10 cellular contexts compared by ENCODE assay signal in genomic region chr10:70461397-70462348, GRCh38. TPM values are rescaled to one million over a fixed set of nuclear protein-coding genes. Genes with fewer than 3 reads are reported as not detected.
DNase-seq lines count a peak whose midpoint lies in the region; ATAC-seq, FAIRE-seq and TF ChIP-seq lines count a peak whose summit lies in the region.
"Had no signal": no experiment of that assay in that cellular context is flagged by ENCODE, and none has a peak within 500 bp of the region (broad histone marks: within the 10 kb centered on the region; RNA-seq: fewer than 3 reads in every experiment).

No MANE protein-coding gene starts in this region.

- no peak overlapping the region; a peak in 2 of 7 replicates for H3K27ac Mint-ChIP-seq in H9

- no peak for TF ChIP-seq EP300 in GM12878 (IDR thresholded peaks at IDR 0.05; ENCODE audit: borderline replicate concordance in 1 of 2, control insufficient read depth in 1 of 2, low read depth in 2 of 2, low read length in 2 of 2)

- peaks cover 31 to 40% of the 10 kb centered on the region in 2 experiments for H3K4me1 Mint-ChIP-seq in H9

- peak; percentile 98 for TF ChIP-seq RAD21 in GM12878 (IDR thresholded peaks at IDR 0.05; ENCODE audit: insufficient read depth, low read depth, low read length)

- in situ Hi-C loops in SK-MEL-5 (cut with HindIII; ENCODE audit: low pct_unique_long_range_greater_than_20kb, low sequenced_read_pairs), result no loop called here
- in situ Hi-C loops in GM12878 (cut with MboI), result loop anchor here (5.0 to 10.0 kb wide), 3 partner anchors 76 to 423 kb away; partner anchors contain the start of gene PCBD1

- H3K9ac ChIP-seq in H9 (ENCODE audit: extremely low read depth, insufficient read length, low read length) (no peak overlapping the region), GM12878 (ENCODE audit: control insufficient read depth, insufficient read depth, low read length) (no peak overlapping the region)

- H3K4ac ChIP-seq in H9 (ENCODE audit: low read depth, low read length), result no peak overlapping the region

- H3K56ac ChIP-seq in H9 (ENCODE audit: insufficient read length, low read depth, low read length), result no peak overlapping the region

- DNase-seq in D721Med (ENCODE audit: insufficient read length, low spot score), result peak; percentile 71
- peak; percentile 75 for DNase-seq in H9
- peak; percentile 62 for DNase-seq in SK-MEL-5 (ENCODE audit: low read depth, low spot score)
- DNase-seq in GM12878 (ENCODE audit: low read depth, low spot score), result no peak
- peak; percentile 77 for DNase-seq in iPS-NIHi7 (ENCODE audit: extremely low spot score)
- DNase-seq in stimulated activated CD4-positive, alpha-beta T cell treated with anti-CD3 and anti-CD28 coated beads, Interleukin-1b, Interleukin-23, amount 100 ng/mL, for 48 hours, result peak; percentile 37

- no peak overlapping the region for H4K5ac ChIP-seq in H9 (ENCODE audit: insufficient read length, low read depth, low read length)

- no peak overlapping the region for H3T11ph ChIP-seq in H9 (ENCODE audit: low read length)

- no peak overlapping the region for H4K8ac ChIP-seq in H9 (replicated peaks; ENCODE audit: insufficient read length, low read depth, low read length)

- H3K36me3 ChIP-seq in GM12878 (ENCODE audit: control insufficient read depth in 2 of 2, insufficient read depth in 2 of 2, low read length in 1 of 2), result no peaks in the 10 kb centered on the region
- H3K36me3 ChIP-seq: SJSA1 had no signal

- H3K4me1 ChIP-seq in H9 (ENCODE audit: insufficient read depth, low read length) (peaks cover 3% of the 10 kb centered on the region; the same call in 1 of the 2 replicates), GM12878 (ENCODE audit: control insufficient read depth, insufficient read depth, low read length) (no peaks in the 10 kb centered on the region)

- H3K4me2 ChIP-seq in H9 (ENCODE audit: insufficient read depth, insufficient read length, low read length) (no peak overlapping the region), GM12878 (ENCODE audit: control insufficient read depth, insufficient read depth) (no peak overlapping the region)

- BruUV-seq in GM12878 (replicated peaks; lab: Mats Ljungman, UMichigan), result no TSS peak

- no peak overlapping the region for H2BK12ac ChIP-seq in H9 (ENCODE audit: insufficient read length, low read depth, low read length)

- intact Hi-C loops in GM12878 (cut with micrococcal nuclease; ENCODE audit: unreplicated experiment), result loop anchor here (1.0 to 10.0 kb wide), 3 partner anchors 79 to 423 kb away; partner anchors contain the start of gene PCBD1

- POLR2A ChIA-PET in GM12878 (lab: Charles Lee), result no interaction called here

- H2BK120ac ChIP-seq in H9 (ENCODE audit: low read depth, low read length, poor library complexity, severe bottlenecking), result no peak overlapping the region

- H3K27me3 ChIP-seq in H9 (ENCODE audit: insufficient read depth, low read length) (peaks cover 10% of the 10 kb centered on the region; the same call in 1 of the 2 replicates), GM12878 (replicated peaks in 1 of 2; ENCODE audit: control insufficient read depth in 2 of 2, insufficient read depth in 2 of 2, low read length in 1 of 2) (peaks cover under 1 to 5% of the 10 kb centered on the region in 2 experiments; a peak in 3 of 4 replicates)

- no peak overlapping the region for H3K14ac ChIP-seq in H9 (ENCODE audit: insufficient read depth, low read length)

- SMC1A ChIA-PET in GM12878 (lab: Charles Lee; ENCODE audit: uncharacterized antibody, unreplicated experiment), result interaction anchor here (0.6 to 2.1 kb wide), 27 partner anchors 8 to 415 kb away, joined by 3 to 13 read pairs (median 4); partner anchors contain the start of gene EIF4EBP2

- ATAC-seq in GM12878 (peak; percentile 88), HG03342 (IDR thresholded peaks at IDR 0.05; ENCODE audit: unreplicated experiment) (no peak), HG03565 (IDR thresholded peaks at IDR 0.05; ENCODE audit: unreplicated experiment) (no peak)

- TF ChIP-seq CTCF in D721Med (IDR thresholded peaks at IDR 0.05; ENCODE audit: insufficient read depth, missing control alignments) (peak; percentile 76), H9 (conservative IDR thresholded peaks at IDR 0.05) (peak; percentile 90), GM12878 (IDR thresholded peaks at IDR 0.05 in 2 of 3, conservative IDR thresholded peaks at IDR 0.05 in 1 of 3; ENCODE audit: control insufficient read depth in 2 of 3, extremely low read depth in 1 of 3, insufficient read depth in 1 of 3, low read depth in 3 of 3, low read length in 3 of 3) (peak; percentile 88 to 95 (median 90))

- H3K79me1 ChIP-seq in H9 (ENCODE audit: insufficient read depth, low read depth, low read length, poor library complexity, severe bottlenecking), result no peaks in the 10 kb centered on the region

- RAD21 ChIA-PET in GM12878 (lab: Charles Lee; ENCODE audit: unreplicated experiment), result interaction anchor here (0.5 to 2.8 kb wide), 33 partner anchors 9 to 1605 kb away, joined by 3 to 23 read pairs (median 4); no protein-coding TSS in a partner anchor

- H3K36me3 Mint-ChIP-seq in H9 (ENCODE audit: insufficient read depth in 1 of 3, low read depth in 3 of 3), result peaks cover 0 to 8% (median 0%) of the 10 kb centered on the region in 3 experiments; a peak in 2 of 7 replicates

- no peak overlapping the region for H3K4me3 Mint-ChIP-seq in H9

- H2AFZ ChIP-seq in H9 (ENCODE audit: low read length) (no peak overlapping the region), GM12878 (ENCODE audit: control insufficient read depth, low read depth, low read length) (no peak overlapping the region)

- FAIRE-seq in D721Med (lab: Jason Lieb, UNC), result no peak
- peak; percentile 97 for FAIRE-seq in GM12878 (lab: Jason Lieb, UNC)

- H3K9me3 ChIP-seq in H9 (ENCODE audit: control insufficient read depth, low read depth, low read length) (no peaks in the 10 kb centered on the region), GM12878 (replicated peaks; ENCODE audit: control insufficient read depth, insufficient read depth, low read length) (no peaks in the 10 kb centered on the region)
- H3K9me3 ChIP-seq: SJSA1 had no signal

- H3K18ac ChIP-seq in H9 (ENCODE audit: insufficient read length, low read depth, low read length), result no peak overlapping the region

- no CpG with 5 or more reads among the region's 13 CpGs for WGBS in H9 (ENCODE audit: extremely low coverage, insufficient read length, low lambda C conversion rate)
- WGBS in GM12878 (ENCODE audit: insufficient coverage, insufficient replicate concordance, low lambda C conversion rate, missing lambda C conversion rate), result 26% methylated on average over 13 of the region's 13 CpGs

- no peak overlapping the region for H2BK20ac ChIP-seq in H9 (ENCODE audit: low read depth, low read length, poor library complexity, severe bottlenecking)

- no peak overlapping the region for H4K91ac ChIP-seq in H9 (ENCODE audit: insufficient read length, low read depth, low read length)

- H3K9me3 Mint-ChIP-seq in H9, result no peaks in the 10 kb centered on the region; a peak in 1 of 5 replicates

- no peak overlapping the region for H3K23ac ChIP-seq in H9 (ENCODE audit: insufficient read length, low read depth, low read length)

- H3K27ac ChIP-seq in H9 (ENCODE audit: insufficient read length, low read depth, low read length), result no peak overlapping the region
- no peak overlapping the region for H3K27ac ChIP-seq in GM12878 (ENCODE audit: control insufficient read depth, insufficient read depth)
- H3K27ac ChIP-seq: SJSA1 had no signal

- CTCF ChIA-PET in GM12878 (lab: Yijun Ruan, JAX), result interaction anchor here (0.8 to 6.0 kb wide), 44 partner anchors 9 to 528 kb away, joined by 3 to 74 read pairs (median 4); partner anchors contain the start of gene PALD1

- H2BK5ac ChIP-seq in H9 (ENCODE audit: insufficient read length, low read length), result no peak overlapping the region

- no peaks in the 10 kb centered on the region for H4K20me1 ChIP-seq in H9 (ENCODE audit: control insufficient read depth, insufficient read depth, insufficient read length)
- H4K20me1 ChIP-seq in GM12878 (ENCODE audit: control insufficient read depth, insufficient read depth), result no peaks in the 10 kb centered on the region

- no peak overlapping the region for H2AK5ac ChIP-seq in H9 (ENCODE audit: insufficient read length, low read length)

- H3K79me2 ChIP-seq in H9 (ENCODE audit: insufficient read depth, low read length), result no peaks in the 10 kb centered on the region
- no peaks in the 10 kb centered on the region for H3K79me2 ChIP-seq in GM12878 (ENCODE audit: control insufficient read depth, insufficient read depth, low read length)

- peaks cover 45% of the 10 kb centered on the region for H3K27me3 Mint-ChIP-seq in H9 (ENCODE audit: low read depth)

- no peak overlapping the region for H2BK15ac ChIP-seq in H9 (ENCODE audit: low read depth, low read length)

- no peak for TF ChIP-seq POLR2A in GM12878 (IDR thresholded peaks at IDR 0.05; ENCODE audit: low read depth, low read length)

- peaks cover 14% of the 10 kb centered on the region for H3K23me2 ChIP-seq in H9 (ENCODE audit: insufficient read length, low read depth, low read length, poor library complexity, severe bottlenecking)

- H3K4me3 ChIP-seq in GM12878, result no peak overlapping the region
- H3K4me3 ChIP-seq: SJSA1, skin epidermis had no signal

RNA-seq across cellular contexts. Expression of gene PALD1, which starts 16.9 kb away (rescaled TPM):
- 21.1 and 21.6 TPM in 2 replicates for total RNA-seq in H9 (2021)
- 1.8 and 2.0 TPM in 2 replicates for total RNA-seq in SK-MEL-5 (2014; rRNA removed; shearing (Covaris generic))
- polyA plus RNA-seq in SK-MEL-5 (2015; cell fraction: cytosol; rRNA removed), result 1.9 and 3.0 TPM in 2 replicates
- polyA plus RNA-seq in SK-MEL-5 (2015; cell fraction: nucleus; rRNA removed), result 4.3 and 6.6 TPM in 2 replicates
- 15.5 and 17.8 TPM in 2 replicates for total RNA-seq in GM12878 (2013; cell fraction: nucleolus; rRNA removed)
- total RNA-seq in GM12878 (2014; rRNA removed), result 19.0 and 20.4 TPM in 2 replicates
- 6.7 and 7.7 TPM in 2 replicates for total RNA-seq in GM12878 (2014; rRNA removed; fragmentation: Illumina TruSeq; extraction: Trizol)
- total RNA-seq in GM12878 (2021), result 20.7 and 20.9 TPM in 2 replicates
- polyA plus RNA-seq in GM12878 (2011; ENCODE audit: low read depth), result 1.9 TPM
- polyA plus RNA-seq in GM12878 (2011; rRNA removed), result 5.4 and 7.7 TPM in 2 replicates
- 10.2 and 11.2 TPM in 2 replicates for polyA plus RNA-seq in GM12878 (2011; cell fraction: cytosol; rRNA removed)
- 31.5 and 33.4 TPM in 2 replicates for polyA plus RNA-seq in GM12878 (2011; cell fraction: nucleus; rRNA removed)
- 3.6 and 6.9 TPM in 2 replicates for polyA plus RNA-seq in GM12878 (2012)
- 4.0 and 7.2 TPM in 2 replicates for polyA plus RNA-seq in GM12878 (2014; fragmentation: Illumina TruSeq; extraction: Trizol)
- 1 to 10 TPM in 1 of 2 experiments, under 1 TPM in 1; 0.43 to 1.2 TPM for polyA plus RNA-seq in GM12878 (2014; fragmentation: Nextera tagmentation; extraction: Ambion mirVana)
- 14.8 and 15.4 TPM in 2 replicates for polyA plus RNA-seq in GM12878 (2014; rRNA removed)
- 10 to 100 TPM; 10.3 to 11.0 TPM for polyA plus RNA-seq in GM12878 (2016; fragmentation: Nextera tagmentation; extraction: Ambion mirVana)
- polyA minus RNA-seq in GM12878 (2011; rRNA and poly(A)+ RNA removed), result 7.2 and 16.4 TPM in 2 replicates
- 6.9 and 7.1 TPM in 2 replicates for polyA minus RNA-seq in GM12878 (2011; cell fraction: cytosol; rRNA and poly(A)+ RNA removed)
- 8.1 and 12.5 TPM in 2 replicates for polyA minus RNA-seq in GM12878 (2011; cell fraction: nucleus; rRNA and poly(A)+ RNA removed)
- total RNA-seq: SJSA1 had no signal

RNA-seq across cellular contexts. Expression of gene NODAL, which starts 20.2 kb away (rescaled TPM):
- total RNA-seq in H9 (2021), result 80.7 and 84.7 TPM in 2 replicates
- total RNA-seq in SK-MEL-5 (2014; rRNA removed; shearing (Covaris generic)), result not detected in 2 replicates
- polyA plus RNA-seq in SK-MEL-5 (2015; cell fraction: cytosol; rRNA removed), result not detected in 2 replicates
- not detected in 2 replicates for polyA plus RNA-seq in SK-MEL-5 (2015; cell fraction: nucleus; rRNA removed)
- total RNA-seq in GM12878 (2013; cell fraction: nucleolus; rRNA removed), result not detected in 2 replicates
- not detected in 2 replicates for total RNA-seq in GM12878 (2014; rRNA removed)
- total RNA-seq in GM12878 (2014; rRNA removed; fragmentation: Illumina TruSeq; extraction: Trizol), result not detected in 2 replicates
- total RNA-seq in GM12878 (2021), result 0.11 TPM in 1 of 2 replicates, not detected in the other
- not detected for polyA plus RNA-seq in GM12878 (2011; ENCODE audit: low read depth)
- not detected in 2 replicates for polyA plus RNA-seq in GM12878 (2011; rRNA removed)
- not detected in 2 replicates for polyA plus RNA-seq in GM12878 (2011; cell fraction: cytosol; rRNA removed)
- not detected in 2 replicates for polyA plus RNA-seq in GM12878 (2011; cell fraction: nucleus; rRNA removed)
- not detected in 2 replicates for polyA plus RNA-seq in GM12878 (2012)
- not detected in 2 replicates for polyA plus RNA-seq in GM12878 (2014; fragmentation: Illumina TruSeq; extraction: Trizol)
- polyA plus RNA-seq in GM12878 (2014; fragmentation: Nextera tagmentation; extraction: Ambion mirVana), result not detected
- polyA plus RNA-seq in GM12878 (2014; rRNA removed), result not detected in 2 replicates
- not detected for polyA plus RNA-seq in GM12878 (2016; fragmentation: Nextera tagmentation; extraction: Ambion mirVana)
- not detected in 2 replicates for polyA minus RNA-seq in GM12878 (2011; rRNA and poly(A)+ RNA removed)
- polyA minus RNA-seq in GM12878 (2011; cell fraction: cytosol; rRNA and poly(A)+ RNA removed), result not detected in 2 replicates
- not detected in 2 replicates for polyA minus RNA-seq in GM12878 (2011; cell fraction: nucleus; rRNA and poly(A)+ RNA removed)
- total RNA-seq: SJSA1 had no signal

RNA-seq across cellular contexts. Expression of gene EIF4EBP2, which starts 57.7 kb away (rescaled TPM):
- total RNA-seq in H9 (2021), result 91.1 and 93.2 TPM in 2 replicates
- 14.3 and 14.5 TPM in 2 replicates for total RNA-seq in SK-MEL-5 (2014; rRNA removed; shearing (Covaris generic))
- 18.2 and 22.6 TPM in 2 replicates for polyA plus RNA-seq in SK-MEL-5 (2015; cell fraction: cytosol; rRNA removed)
- 10.0 and 10.7 TPM in 2 replicates for polyA plus RNA-seq in SK-MEL-5 (2015; cell fraction: nucleus; rRNA removed)
- 8.3 and 9.5 TPM in 2 replicates for total RNA-seq in GM12878 (2013; cell fraction: nucleolus; rRNA removed)
- total RNA-seq in GM12878 (2014; rRNA removed), result 23.2 and 25.4 TPM in 2 replicates
- 32.2 and 32.9 TPM in 2 replicates for total RNA-seq in GM12878 (2014; rRNA removed; fragmentation: Illumina TruSeq; extraction: Trizol)
- total RNA-seq in GM12878 (2021), result 48.5 TPM in 2 replicates
- 22.0 TPM for polyA plus RNA-seq in GM12878 (2011; ENCODE audit: low read depth)
- 25.7 and 29.4 TPM in 2 replicates for polyA plus RNA-seq in GM12878 (2011; rRNA removed)
- 19.5 and 28.3 TPM in 2 replicates for polyA plus RNA-seq in GM12878 (2011; cell fraction: cytosol; rRNA removed)
- polyA plus RNA-seq in GM12878 (2011; cell fraction: nucleus; rRNA removed), result 9.4 and 11.6 TPM in 2 replicates
- 25.3 and 27.3 TPM in 2 replicates for polyA plus RNA-seq in GM12878 (2012)
- 51.3 and 64.0 TPM in 2 replicates for polyA plus RNA-seq in GM12878 (2014; fragmentation: Illumina TruSeq; extraction: Trizol)
- polyA plus RNA-seq in GM12878 (2014; fragmentation: Nextera tagmentation; extraction: Ambion mirVana), result 10 to 100 TPM; 14.4 to 20.4 TPM
- 23.1 and 24.0 TPM in 2 replicates for polyA plus RNA-seq in GM12878 (2014; rRNA removed)
- 10 to 100 TPM; 34.4 to 35.8 TPM for polyA plus RNA-seq in GM12878 (2016; fragmentation: Nextera tagmentation; extraction: Ambion mirVana)
- 33.9 and 34.3 TPM in 2 replicates for polyA minus RNA-seq in GM12878 (2011; rRNA and poly(A)+ RNA removed)
- 17.0 and 23.4 TPM in 2 replicates for polyA minus RNA-seq in GM12878 (2011; cell fraction: cytosol; rRNA and poly(A)+ RNA removed)
- 4.8 and 7.5 TPM in 2 replicates for polyA minus RNA-seq in GM12878 (2011; cell fraction: nucleus; rRNA and poly(A)+ RNA removed)

Comparison
In these comparisons a context has a peak if more than half of its experiments do, and no peak if none do; other contexts are left out.
1. RNA of gene NODAL, which starts 20.2 kb away (total RNA-seq): 80.7 to 84.7 TPM in H9; not detected in SK-MEL-5 and 0.11 TPM in GM12878; every median in the first group is over 10 times any median in the second.
2. Peak in every context shown above with its lines, with median percentiles within 50 percentile points of each other: CTCF ChIP-seq.